Comparison of ENCODE assay signal across 8 cellular contexts in genomic region chr9:110128664-110129329, GRCh38.
DNase-seq lines count a peak whose midpoint lies in the region; ATAC-seq and TF ChIP-seq lines count a peak whose summit lies in the region.

No MANE protein-coding gene starts in this region.

- H3K4me2 ChIP-seq in OCI-LY7 (ENCODE audit: low read length) (peak overlapping the region; percentile 89), mammary epithelial cell (ENCODE audit: insufficient read depth, low read depth, low read length) (no peak overlapping the region)

- H3K9me3 ChIP-seq in HEK293 (ENCODE audit: control insufficient read depth, insufficient read depth, low read depth, low read length) (no peaks in the 10 kb centered on the region), OCI-LY7 (ENCODE audit: low read length) (no peaks in the 10 kb centered on the region), muscle layer of duodenum (ENCODE audit: control insufficient read depth in 1 of 2, low read length in 2 of 2) (no peaks in the 10 kb centered on the region), mammary epithelial cell (replicated peaks; ENCODE audit: insufficient read depth, low read length) (no peaks in the 10 kb centered on the region)

- BruUV-seq in OCI-LY7 (replicated peaks; lab: Mats Ljungman, UMichigan) = no TSS peak
- no TSS peak for BruUV-seq in mammary epithelial cell (replicated peaks; lab: Mats Ljungman, UMichigan)

- no peaks in the 10 kb centered on the region for H3K27me3 ChIP-seq in muscle layer of duodenum (ENCODE audit: low read depth, low read length)
- no peaks in the 10 kb centered on the region for H3K27me3 ChIP-seq in mammary epithelial cell (ENCODE audit: insufficient read depth, low read length)

- CTCF ChIA-PET in HEK293 (lab: Yijun Ruan, JAX) = interaction anchor here (0.6 to 1.5 kb wide), 5 partner anchors 9 to 935 kb away, joined by 3 to 6 read pairs (median 3); no protein-coding TSS in a partner anchor
- CTCF ChIA-PET in OCI-LY7 (lab: Charles Lee; ENCODE audit: unreplicated experiment) = interaction anchor here (1.6 to 6.1 kb wide), 3 partner anchors 15 to 21 kb away, joined by 3 to 37 read pairs (median 5); no protein-coding TSS in a partner anchor
- CTCF ChIA-PET in mammary epithelial cell (lab: Charles Lee; ENCODE audit: low non-redundant PET) = no interaction called here

- TF ChIP-seq CTCF in HEK293 (tag by site-specific recombination; IDR thresholded peaks at IDR 0.05) (no peak), OCI-LY7 (conservative IDR thresholded peaks at IDR 0.05; ENCODE audit: low read length) (no peak), mammary epithelial cell (conservative IDR thresholded peaks at IDR 0.05 in 1 of 2, IDR thresholded peaks at IDR 0.05 in 1 of 2; ENCODE audit: extremely low read depth in 1 of 2, insufficient read depth in 1 of 2, low read depth in 1 of 2, low read length in 2 of 2) (no peak)

- peaks cover 97% of the 10 kb centered on the region for H3K79me2 ChIP-seq in OCI-LY7 (ENCODE audit: insufficient read depth, low read depth, low read length)
- peaks cover 98% of the 10 kb centered on the region for H3K79me2 ChIP-seq in mammary epithelial cell (ENCODE audit: insufficient read depth, low read length)

- 88% methylated on average over 7 of the region's 7 CpGs for WGBS in mammary epithelial cell (ENCODE audit: low coverage, missing lambda C conversion rate)

- no peaks in the 10 kb centered on the region for H4K20me1 ChIP-seq in OCI-LY7 (ENCODE audit: insufficient read depth, low read length)
- H4K20me1 ChIP-seq in mammary epithelial cell (ENCODE audit: insufficient read depth, low read length) = no peaks in the 10 kb centered on the region

- dilution Hi-C loops in mammary epithelial cell (cut with HindIII; ENCODE audit: low sequenced_read_pairs) = no loop called here

- no peaks in the 10 kb centered on the region for H3K36me3 ChIP-seq in HEK293 (ENCODE audit: control insufficient read depth in 2 of 2, insufficient read depth in 1 of 2, low read length in 2 of 2)
- H3K36me3 ChIP-seq in OCI-LY7 (ENCODE audit: insufficient read depth, low read length) = peaks cover 16% of the 10 kb centered on the region
- H3K36me3 ChIP-seq in muscle layer of duodenum (ENCODE audit: control insufficient read depth in 1 of 2, insufficient read depth in 2 of 2, low read length in 2 of 2) = peaks cover 0 to 16% of the 10 kb centered on the region in 2 donors
- H3K36me3 ChIP-seq in mammary epithelial cell (ENCODE audit: insufficient read depth, low read length) = no peaks in the 10 kb centered on the region

- no peak overlapping the region for H2AFZ ChIP-seq in OCI-LY7 (ENCODE audit: low read length)
- no peak overlapping the region for H2AFZ ChIP-seq in mammary epithelial cell (ENCODE audit: low read depth, low read length)

- H3K9me2 ChIP-seq in OCI-LY7 (ENCODE audit: insufficient read depth, low read length) = no peaks in the 10 kb centered on the region

- DNase-seq in OCI-LY7 (ENCODE audit: low spot score) = peak; percentile 92
- DNase-seq in stimulated activated CD4-positive, alpha-beta T cell treated with anti-CD3 and anti-CD28 coated beads, Interleukin-4, amount 100 ng/mL, for 4 hours = no peak
- DNase-seq in mammary epithelial cell = no peak
- no peak for DNase-seq in activated CD4-positive, alpha-beta T cell treated with anti-CD3 and anti-CD28 coated beads for 4 hours
- DNase-seq in NCI-H2081 (lab: John Stamatoyannopoulos, UW) = no peak

- no peak overlapping the region for H3K9ac ChIP-seq in mammary epithelial cell (ENCODE audit: insufficient read depth, low read length)

- intact Hi-C loops in OCI-LY7 (cut with micrococcal nuclease; ENCODE audit: unreplicated experiment) (loop anchor here (2.0 kb wide), 3 partner anchors 14 to 156 kb away; no protein-coding TSS in a partner anchor), mammary epithelial cell (cut with micrococcal nuclease) (no loop called here)

- in situ Hi-C loops in mammary epithelial cell (cut with MboI; ENCODE audit: low sequenced_read_pairs in 2 of 2) = no loop called here

- POLR2A ChIA-PET in HEK293 (lab: Yijun Ruan, JAX) = no interaction called here
- POLR2A ChIA-PET in OCI-LY7 (lab: Charles Lee) = interaction anchor here (0.5 to 9.9 kb wide), 24 partner anchors 9 to 222 kb away, joined by 3 to 136 read pairs (median 4); no protein-coding TSS in a partner anchor

- no peak overlapping the region for H3K4me3 ChIP-seq in HEK293 (ENCODE audit: low read depth, low read length)
- peak overlapping the region; percentile 57 for H3K4me3 ChIP-seq in OCI-LY7 (ENCODE audit: low read depth, low read length, poor library complexity, severe bottlenecking)
- H3K4me3 ChIP-seq in muscle layer of duodenum (ENCODE audit: low read depth in 1 of 2, low read length in 2 of 2) = peak overlapping the region; percentile 54 to 59
- no peak overlapping the region for H3K4me3 ChIP-seq in mammary epithelial cell (replicated peaks in 1 of 3; ENCODE audit: insufficient read depth in 1 of 3, low read depth in 2 of 3, low read length in 3 of 3)

- H3K4me1 ChIP-seq in HEK293 (ENCODE audit: control insufficient read depth, insufficient read depth, low read length) (no peaks in the 10 kb centered on the region), OCI-LY7 (ENCODE audit: insufficient read depth, low read length, poor library complexity, severe bottlenecking) (peaks cover 100% of the 10 kb centered on the region), muscle layer of duodenum (ENCODE audit: control insufficient read depth in 1 of 2, insufficient read depth in 2 of 2, low read length in 2 of 2) (peaks cover 9 to 45% of the 10 kb centered on the region in 2 donors), mammary epithelial cell (ENCODE audit: insufficient read depth, low read length) (peaks cover 71% of the 10 kb centered on the region)

- H3K27ac ChIP-seq in HEK293 (ENCODE audit: extremely low read depth, low read depth, low read length) = no peak overlapping the region
- peak overlapping the region; percentile 95 for H3K27ac ChIP-seq in OCI-LY7 (ENCODE audit: low read depth, low read length, poor library complexity, severe bottlenecking)
- peak overlapping the region; percentile 91 for H3K27ac ChIP-seq in muscle layer of duodenum (ENCODE audit: low read length)
- no peak overlapping the region for H3K27ac ChIP-seq in mammary epithelial cell (ENCODE audit: insufficient read depth, low read depth, low read length)

- peak; percentile 66 for ATAC-seq in GM18498 (IDR thresholded peaks at IDR 0.05; ENCODE audit: unreplicated experiment)

TF ChIP-seq in HEK293, 187 proteins besides CTCF, POLR2A, EP300 and RAD21:
- TF ChIP-seq ZIC2 (tag by site-specific recombination; IDR thresholded peaks at IDR 0.05) (peak; percentile 34; the same call in 1 of the 2 replicates), TCF7L2 (IDR thresholded peaks at IDR 0.05; ENCODE audit: borderline replicate concordance, low read depth, low read length) (no peak), BCL6B (tag by site-specific recombination; IDR thresholded peaks at IDR 0.05) (no peak)
TF ChIP-seq in HEK293: peak in this region for 1.

Comparison
In these comparisons a context has a peak if more than half of its experiments do, and no peak if none do; other contexts are left out.
1. H3K27ac ChIP-seq: peak in OCI-LY7 (single experiment) and muscle layer of duodenum (single experiment); none in HEK293 (single experiment) and mammary epithelial cell (single experiment).
2. H3K4me3 ChIP-seq: peak in OCI-LY7 (single experiment) and muscle layer of duodenum (2 of 2); none in HEK293 (single experiment) and mammary epithelial cell (0 of 3).